ENCODE assay signal across 1 cellular context in the genomic region with DNA sequence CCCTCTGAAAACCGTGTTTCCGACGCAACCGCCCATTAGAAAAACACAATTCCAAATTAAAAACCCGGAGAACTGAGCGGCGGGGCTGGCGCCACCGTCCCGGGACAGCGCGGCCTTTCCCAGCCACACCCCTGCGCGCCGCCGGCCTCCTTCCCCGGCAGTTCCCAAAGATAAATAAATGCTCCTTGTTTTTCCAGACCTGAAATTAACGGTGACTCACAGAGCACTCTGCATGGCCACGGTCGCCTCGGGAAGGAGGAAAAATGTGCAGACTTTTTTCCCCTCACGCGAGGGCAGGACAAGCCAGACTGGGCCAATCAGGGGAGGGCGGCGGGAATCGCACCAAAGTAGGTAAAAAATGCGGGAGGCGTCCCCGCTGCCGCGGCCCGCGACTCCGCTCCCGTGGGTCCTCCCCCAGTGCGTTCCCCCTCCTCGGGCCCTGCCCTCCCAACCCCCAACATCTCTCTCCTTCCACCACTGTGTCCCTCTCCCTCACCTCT.
TF ChIP-seq lines count a peak whose summit lies in the region.

No MANE protein-coding gene starts in this region.

TF ChIP-seq in WTC11, 78 proteins besides CTCF, POLR2A, EP300 and RAD21 (continued from another document):
- TF ChIP-seq, protein P1, sequence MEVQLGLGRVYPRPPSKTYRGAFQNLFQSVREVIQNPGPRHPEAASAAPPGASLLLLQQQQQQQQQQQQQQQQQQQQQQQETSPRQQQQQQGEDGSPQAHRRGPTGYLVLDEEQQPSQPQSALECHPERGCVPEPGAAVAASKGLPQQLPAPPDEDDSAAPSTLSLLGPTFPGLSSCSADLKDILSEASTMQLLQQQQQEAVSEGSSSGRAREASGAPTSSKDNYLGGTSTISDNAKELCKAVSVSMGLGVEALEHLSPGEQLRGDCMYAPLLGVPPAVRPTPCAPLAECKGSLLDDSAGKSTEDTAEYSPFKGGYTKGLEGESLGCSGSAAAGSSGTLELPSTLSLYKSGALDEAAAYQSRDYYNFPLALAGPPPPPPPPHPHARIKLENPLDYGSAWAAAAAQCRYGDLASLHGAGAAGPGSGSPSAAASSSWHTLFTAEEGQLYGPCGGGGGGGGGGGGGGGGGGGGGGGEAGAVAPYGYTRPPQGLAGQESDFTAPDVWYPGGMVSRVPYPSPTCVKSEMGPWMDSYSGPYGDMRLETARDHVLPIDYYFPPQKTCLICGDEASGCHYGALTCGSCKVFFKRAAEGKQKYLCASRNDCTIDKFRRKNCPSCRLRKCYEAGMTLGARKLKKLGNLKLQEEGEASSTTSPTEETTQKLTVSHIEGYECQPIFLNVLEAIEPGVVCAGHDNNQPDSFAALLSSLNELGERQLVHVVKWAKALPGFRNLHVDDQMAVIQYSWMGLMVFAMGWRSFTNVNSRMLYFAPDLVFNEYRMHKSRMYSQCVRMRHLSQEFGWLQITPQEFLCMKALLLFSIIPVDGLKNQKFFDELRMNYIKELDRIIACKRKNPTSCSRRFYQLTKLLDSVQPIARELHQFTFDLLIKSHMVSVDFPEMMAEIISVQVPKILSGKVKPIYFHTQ (CRISPR knock-in tag; IDR thresholded peaks at IDR 0.05): 0 out of 2 replicates have a peak, but pooled peaks have one; percentile 37
- TF ChIP-seq OVOL2 (CRISPR knock-in tag; IDR thresholded peaks at IDR 0.05; ENCODE audit: borderline replicate concordance): no peak
- TF ChIP-seq, protein P2, sequence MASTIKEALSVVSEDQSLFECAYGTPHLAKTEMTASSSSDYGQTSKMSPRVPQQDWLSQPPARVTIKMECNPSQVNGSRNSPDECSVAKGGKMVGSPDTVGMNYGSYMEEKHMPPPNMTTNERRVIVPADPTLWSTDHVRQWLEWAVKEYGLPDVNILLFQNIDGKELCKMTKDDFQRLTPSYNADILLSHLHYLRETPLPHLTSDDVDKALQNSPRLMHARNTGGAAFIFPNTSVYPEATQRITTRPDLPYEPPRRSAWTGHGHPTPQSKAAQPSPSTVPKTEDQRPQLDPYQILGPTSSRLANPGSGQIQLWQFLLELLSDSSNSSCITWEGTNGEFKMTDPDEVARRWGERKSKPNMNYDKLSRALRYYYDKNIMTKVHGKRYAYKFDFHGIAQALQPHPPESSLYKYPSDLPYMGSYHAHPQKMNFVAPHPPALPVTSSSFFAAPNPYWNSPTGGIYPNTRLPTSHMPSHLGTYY (CRISPR knock-in tag; IDR thresholded peaks at IDR 0.05): peak; percentile 7; the same call in 1 of the 2 replicates
- TF ChIP-seq EMX1 (CRISPR knock-in tag; IDR thresholded peaks at IDR 0.05): 0 out of 2 replicates have a peak, but pooled peaks have one; percentile 31
- no peak for TF ChIP-seq ZNF138 (CRISPR knock-in tag; conservative IDR thresholded peaks at IDR 0.05)
TF ChIP-seq in WTC11: peak in this region for 3.
